In genomic region chr3:1830851-1831250, GRCh38 we compare ENCODE assay signal across 1 cellular context.
TF ChIP-seq lines count a peak whose summit lies in the region.

No MANE protein-coding gene starts in this region.

TF ChIP-seq in GM23338, 12 proteins besides CTCF, POLR2A, EP300 and RAD21 (continued from another document):
- TF ChIP-seq ETS1 (IDR thresholded peaks at IDR 0.05) (no peak), ZNF114 (CRISPR knock-in tag; IDR thresholded peaks at IDR 0.05) (no peak), ZNF462 (CRISPR knock-in tag; IDR thresholded peaks at IDR 0.05) (no peak), ZNF331 (CRISPR knock-in tag; IDR thresholded peaks at IDR 0.05; ENCODE audit: low read depth) (no peak), STAT1 (IDR thresholded peaks at IDR 0.05; ENCODE audit: unreplicated experiment) (no peak), JUNB (IDR thresholded peaks at IDR 0.05; ENCODE audit: unreplicated experiment) (no peak), POLR2AphosphoS5 (IDR thresholded peaks at IDR 0.05; ENCODE audit: low read depth) (no peak), EZH2 (IDR thresholded peaks at IDR 0.05; ENCODE audit: low read depth, unreplicated experiment) (no peak), NANOG (IDR thresholded peaks at IDR 0.05; ENCODE audit: borderline replicate concordance) (no peak)
